ENCODE assay signal across 2 cellular contexts in the genomic region with DNA sequence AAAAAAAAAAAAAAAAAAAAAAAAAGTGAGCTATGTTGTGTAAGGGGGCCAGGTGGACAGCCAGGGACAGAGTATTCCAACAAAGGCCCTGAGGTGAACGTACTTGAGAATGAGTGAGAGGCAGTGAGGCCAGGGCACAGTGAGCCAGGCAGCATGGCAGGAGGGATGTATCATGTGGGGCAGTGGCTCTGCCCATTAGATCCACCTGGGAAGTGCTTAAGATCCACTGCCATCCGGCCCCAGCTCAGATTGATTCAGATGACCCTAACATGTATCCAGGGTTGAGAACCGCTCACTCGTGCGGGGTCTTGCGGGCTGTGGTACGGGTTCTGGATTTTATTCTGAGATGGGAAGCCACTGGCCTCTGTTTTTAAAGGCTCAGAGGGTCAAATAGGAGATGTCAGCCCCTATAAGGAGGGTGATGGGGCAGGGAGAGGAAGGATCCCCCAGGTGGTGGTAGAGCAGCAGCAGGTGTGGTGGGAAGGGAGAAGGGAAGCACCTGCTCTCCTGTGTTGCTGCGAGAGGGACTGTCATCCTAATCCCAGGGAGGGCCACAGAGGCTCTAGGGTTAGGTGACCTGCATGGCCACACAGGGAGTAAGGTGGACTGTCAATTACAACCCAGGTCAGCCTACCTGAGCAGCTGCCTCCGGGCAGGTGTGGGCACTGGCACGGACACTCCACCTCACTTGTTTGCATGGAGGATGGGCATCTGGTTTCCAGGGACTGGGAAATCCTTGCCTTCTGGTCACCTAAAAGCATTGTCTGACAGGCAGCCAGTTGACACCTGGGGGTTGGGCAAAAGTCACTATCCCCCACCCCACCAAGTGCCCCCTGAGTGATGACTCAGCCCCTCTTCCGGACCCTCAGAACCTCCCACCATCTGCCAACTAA.
TF ChIP-seq lines count a peak whose summit lies in the region.

No MANE protein-coding gene starts in this region.

TF ChIP-seq in SK-N-SH, 30 proteins besides CTCF, POLR2A, EP300 and RAD21 (continued from another document):
- TF ChIP-seq, protein P1, sequence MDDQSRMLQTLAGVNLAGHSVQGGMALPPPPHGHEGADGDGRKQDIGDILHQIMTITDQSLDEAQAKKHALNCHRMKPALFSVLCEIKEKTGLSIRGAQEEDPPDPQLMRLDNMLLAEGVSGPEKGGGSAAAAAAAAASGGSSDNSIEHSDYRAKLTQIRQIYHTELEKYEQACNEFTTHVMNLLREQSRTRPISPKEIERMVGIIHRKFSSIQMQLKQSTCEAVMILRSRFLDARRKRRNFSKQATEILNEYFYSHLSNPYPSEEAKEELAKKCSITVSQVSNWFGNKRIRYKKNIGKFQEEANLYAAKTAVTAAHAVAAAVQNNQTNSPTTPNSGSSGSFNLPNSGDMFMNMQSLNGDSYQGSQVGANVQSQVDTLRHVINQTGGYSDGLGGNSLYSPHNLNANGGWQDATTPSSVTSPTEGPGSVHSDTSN (IDR thresholded peaks at IDR 0.05): no peak
- TF ChIP-seq, protein P2, sequence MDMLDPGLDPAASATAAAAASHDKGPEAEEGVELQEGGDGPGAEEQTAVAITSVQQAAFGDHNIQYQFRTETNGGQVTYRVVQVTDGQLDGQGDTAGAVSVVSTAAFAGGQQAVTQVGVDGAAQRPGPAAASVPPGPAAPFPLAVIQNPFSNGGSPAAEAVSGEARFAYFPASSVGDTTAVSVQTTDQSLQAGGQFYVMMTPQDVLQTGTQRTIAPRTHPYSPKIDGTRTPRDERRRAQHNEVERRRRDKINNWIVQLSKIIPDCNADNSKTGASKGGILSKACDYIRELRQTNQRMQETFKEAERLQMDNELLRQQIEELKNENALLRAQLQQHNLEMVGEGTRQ (IDR thresholded peaks at IDR 0.05; ENCODE audit: borderline replicate concordance, low read depth, low read length): no peak
- TF ChIP-seq TEAD4 (IDR thresholded peaks at IDR 0.05; ENCODE audit: borderline replicate concordance, insufficient read depth) (no peak), FOXM1 (IDR thresholded peaks at IDR 0.05; ENCODE audit: low read depth) (no peak), GATA2 (CRISPR knock-in tag; IDR thresholded peaks at IDR 0.05) (no peak), NFIC (IDR thresholded peaks at IDR 0.05; ENCODE audit: borderline replicate concordance) (no peak), FOSL2 (IDR thresholded peaks at IDR 0.05; ENCODE audit: borderline replicate concordance, low read depth) (no peak), MEF2A (IDR thresholded peaks at IDR 0.05; ENCODE audit: borderline replicate concordance, low read depth) (no peak), CHD2 (IDR thresholded peaks at IDR 0.05; ENCODE audit: low read length, partially characterized antibody) (no peak), NRF1 (IDR thresholded peaks at IDR 0.05; ENCODE audit: low read depth, low read length) (no peak), RCOR1 (IDR thresholded peaks at IDR 0.05; ENCODE audit: low read length) (no peak), TAF1 (IDR thresholded peaks at IDR 0.05; ENCODE audit: borderline replicate concordance, low read depth, low read length) (no peak), YY1 (IDR thresholded peaks at IDR 0.05; ENCODE audit: low read depth) (no peak)
- TF ChIP-seq, protein P3, sequence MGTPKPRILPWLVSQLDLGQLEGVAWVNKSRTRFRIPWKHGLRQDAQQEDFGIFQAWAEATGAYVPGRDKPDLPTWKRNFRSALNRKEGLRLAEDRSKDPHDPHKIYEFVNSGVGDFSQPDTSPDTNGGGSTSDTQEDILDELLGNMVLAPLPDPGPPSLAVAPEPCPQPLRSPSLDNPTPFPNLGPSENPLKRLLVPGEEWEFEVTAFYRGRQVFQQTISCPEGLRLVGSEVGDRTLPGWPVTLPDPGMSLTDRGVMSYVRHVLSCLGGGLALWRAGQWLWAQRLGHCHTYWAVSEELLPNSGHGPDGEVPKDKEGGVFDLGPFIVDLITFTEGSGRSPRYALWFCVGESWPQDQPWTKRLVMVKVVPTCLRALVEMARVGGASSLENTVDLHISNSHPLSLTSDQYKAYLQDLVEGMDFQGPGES (IDR thresholded peaks at IDR 0.05; ENCODE audit: low read depth, low read length): no peak

TF ChIP-seq in SK-N-SH treated with all-trans-retinoic acid at 6 μM for 48 hours, 23 proteins besides CTCF, POLR2A, EP300 and RAD21 (continued from another document):
- TF ChIP-seq, protein P4, sequence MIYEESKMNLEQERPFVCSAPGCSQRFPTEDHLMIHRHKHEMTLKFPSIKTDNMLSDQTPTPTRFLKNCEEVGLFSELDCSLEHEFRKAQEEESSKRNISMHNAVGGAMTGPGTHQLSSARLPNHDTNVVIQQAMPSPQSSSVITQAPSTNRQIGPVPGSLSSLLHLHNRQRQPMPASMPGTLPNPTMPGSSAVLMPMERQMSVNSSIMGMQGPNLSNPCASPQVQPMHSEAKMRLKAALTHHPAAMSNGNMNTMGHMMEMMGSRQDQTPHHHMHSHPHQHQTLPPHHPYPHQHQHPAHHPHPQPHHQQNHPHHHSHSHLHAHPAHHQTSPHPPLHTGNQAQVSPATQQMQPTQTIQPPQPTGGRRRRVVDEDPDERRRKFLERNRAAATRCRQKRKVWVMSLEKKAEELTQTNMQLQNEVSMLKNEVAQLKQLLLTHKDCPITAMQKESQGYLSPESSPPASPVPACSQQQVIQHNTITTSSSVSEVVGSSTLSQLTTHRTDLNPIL (CRISPR knock-in tag; IDR thresholded peaks at IDR 0.05; ENCODE audit: low read depth): no peak
- TF ChIP-seq OSR1 (CRISPR knock-in tag; IDR thresholded peaks at IDR 0.05) (no peak), ZFP3 (CRISPR knock-in tag; IDR thresholded peaks at IDR 0.05) (no peak), ZNF565 (CRISPR knock-in tag; conservative IDR thresholded peaks at IDR 0.05; ENCODE audit: low read depth) (no peak), TCF4 (CRISPR knock-in tag; IDR thresholded peaks at IDR 0.05; ENCODE audit: borderline replicate concordance) (no peak), ESRRG (CRISPR knock-in tag; IDR thresholded peaks at IDR 0.05) (no peak), BACH2 (CRISPR knock-in tag; IDR thresholded peaks at IDR 0.05; ENCODE audit: borderline replicate concordance) (no peak)
TF ChIP-seq in SK-N-SH treated with all-trans-retinoic acid at 6 μM for 48 hours: peak in this region for 0.
